In genomic region chr3:101722394-101723173, GRCh38 we compare ENCODE assay signal across 8 cellular contexts. TPM values are rescaled to one million over a fixed set of nuclear protein-coding genes. Genes with fewer than 3 reads are reported as not detected.
A peak's percentile ranks its signal among the peaks of the same experiment; 100 is the strongest.
DNase-seq lines count a peak whose midpoint lies in the region; ATAC-seq, FAIRE-seq and TF ChIP-seq lines count a peak whose summit lies in the region.

No MANE protein-coding gene starts in this region.

- in situ Hi-C loops in HepG2 (cut with HindIII; ENCODE audit: extremely low pct_ligation_motif_present, low pct_unique_long_range_greater_than_20kb) = no loop called here

- no TSS peak for BruUV-seq in HepG2 (replicated peaks; lab: Mats Ljungman, UMichigan)

- no peaks in the 10 kb centered on the region for H3K9me3 Mint-ChIP-seq in T-cell
- H3K9me3 Mint-ChIP-seq in stimulated activated naive CD8-positive, alpha-beta T cell treated with anti-CD3 and anti-CD28 coated beads, Interleukin-15, amount 100 ng/mL, for 72 hours = no peaks in the 10 kb centered on the region

- peak overlapping the region; percentile 80 for H2AFZ ChIP-seq in HepG2 (ENCODE audit: low read length)

- POLR2A ChIA-PET in HepG2 (lab: Yijun Ruan, JAX) = no interaction called here
- POLR2A ChIA-PET in T-cell (lab: Charles Lee) = interaction anchor here in 1 of 2 donors (0.8 kb wide), 1 partner anchor 316 kb away, joined by 6 read pairs; no protein-coding TSS in a partner anchor

- peak overlapping the region; percentile 81 to 92 for H3K27ac Mint-ChIP-seq in T-cell
- H3K27ac Mint-ChIP-seq in stimulated activated naive CD8-positive, alpha-beta T cell treated with anti-CD3 and anti-CD28 coated beads, Interleukin-15, amount 100 ng/mL, for 72 hours = peak overlapping the region in 1 of 2 donors; percentile 1

- peak overlapping the region; percentile 52 to 72 (median 53) for H3K4me3 Mint-ChIP-seq in T-cell
- H3K4me3 Mint-ChIP-seq in stimulated activated naive CD8-positive, alpha-beta T cell treated with anti-CD3 and anti-CD28 coated beads, Interleukin-15, amount 100 ng/mL, for 72 hours = peak overlapping the region; percentile 28 to 54

- no peak for TF ChIP-seq RAD21 in HepG2 (CRISPR knock-in tag; IDR thresholded peaks at IDR 0.05)

- H3K36me3 ChIP-seq in HepG2 (replicated peaks in 1 of 2; ENCODE audit: control insufficient read depth in 1 of 2, insufficient read depth in 2 of 2, low read length in 2 of 2) (no peaks in the 10 kb centered on the region), right lobe of liver (peaks cover 0 to under 1% (median 0%) of the 10 kb centered on the region in 4 donors), tibial artery (no peaks in the 10 kb centered on the region)

- H3K27me3 ChIP-seq in HepG2 (ENCODE audit: control insufficient read depth in 1 of 2, insufficient read depth in 2 of 2, low read length in 2 of 2) = no peaks in the 10 kb centered on the region; a peak in 1 of 5 replicates
- no peaks in the 10 kb centered on the region for H3K27me3 ChIP-seq in right lobe of liver
- H3K27me3 ChIP-seq in tibial artery = no peaks in the 10 kb centered on the region

- peaks cover 43 to 56% (median 51%) of the 10 kb centered on the region in 3 donors for H3K4me1 Mint-ChIP-seq in T-cell
- H3K4me1 Mint-ChIP-seq in stimulated activated naive CD8-positive, alpha-beta T cell treated with anti-CD3 and anti-CD28 coated beads, Interleukin-15, amount 100 ng/mL, for 72 hours = peaks cover 38% of the 10 kb centered on the region

- TF ChIP-seq EP300 in HepG2 (IDR thresholded peaks at IDR 0.05; ENCODE audit: low read depth in 2 of 2, low read length in 2 of 2) = no peak
- no peak for TF ChIP-seq EP300 in HepG2 (CRISPR knock-in tag; IDR thresholded peaks at IDR 0.05; ENCODE audit: borderline replicate concordance)

- intact Hi-C loops in HepG2 (cut with micrococcal nuclease; ENCODE audit: unreplicated experiment) = loop anchor here (5.0 kb wide), 1 partner anchor 55 kb away; the partner anchor contains the start of gene NXPE3
- intact Hi-C loops in right lobe of liver (cut with DNase I) = no loop called here
- intact Hi-C loops in tibial artery (cut with DNase I; ENCODE audit: low total_unique reads) = no loop called here

- no peak for TF ChIP-seq POLR2A in HepG2 (IDR thresholded peaks at IDR 0.05; ENCODE audit: insufficient read depth in 1 of 2, low read depth in 2 of 2, low read length in 2 of 2)
- no peak for TF ChIP-seq POLR2A in right lobe of liver (IDR thresholded peaks at IDR 0.05)

- H3K4me2 ChIP-seq in HepG2 (ENCODE audit: low read depth, low read length) = peak overlapping the region; percentile 8

- H3K4me1 ChIP-seq in HepG2 (ENCODE audit: insufficient read depth, low read length) (peaks cover 39% of the 10 kb centered on the region), right lobe of liver (peaks cover 0 to 9% (median 0%) of the 10 kb centered on the region in 4 donors), tibial artery (peaks cover 0 to 22% (median 0%) of the 10 kb centered on the region in 4 donors)

- no peak overlapping the region for H3K9ac ChIP-seq in HepG2 (ENCODE audit: insufficient read depth, low read depth, low read length)

- H3K9me3 ChIP-seq in HepG2 (ENCODE audit: low read length) (no peaks in the 10 kb centered on the region), right lobe of liver (no peaks in the 10 kb centered on the region), tibial artery (no peaks in the 10 kb centered on the region)

- no peak for ATAC-seq in HepG2
- no peak for ATAC-seq in right lobe of liver
- peak; percentile 52 for ATAC-seq in HG03095 (IDR thresholded peaks at IDR 0.05; ENCODE audit: unreplicated experiment)
- peak in 2 of 4 experiments; percentile 10 to 20 for ATAC-seq in T-cell (replicated peaks in 1 of 4)
- ATAC-seq in stimulated activated naive CD8-positive, alpha-beta T cell treated with anti-CD3 and anti-CD28 coated beads, Interleukin-15, amount 100 ng/mL, for 72 hours = no peak

- no peak for FAIRE-seq in HepG2 (lab: Jason Lieb, UNC)

- H4K20me1 ChIP-seq in HepG2 (ENCODE audit: insufficient read depth, low read length) = no peaks in the 10 kb centered on the region

- CTCF ChIA-PET in HepG2 (lab: Yijun Ruan, JAX; ENCODE audit: low intra/inter-chr PET ratio, low total read pairs) = no interaction called here
- CTCF ChIA-PET in T-cell (lab: Charles Lee) = interaction anchor here in 1 of 2 donors (0.6 to 0.7 kb wide), 3 partner anchors 9 to 217 kb away, joined by 3 to 4 read pairs (median 4); no protein-coding TSS in a partner anchor

- DNase-seq in HepG2 (ENCODE audit: low spot score) (no peak), right lobe of liver (no peak), T-cell (peak in 4 of 34 experiments; percentile 7 to 30 (median 11)), tibial artery (no peak), dermis blood vessel endothelial cell (no peak)
- DNase-seq in stimulated activated naive CD8-positive, alpha-beta T cell treated with anti-CD3 and anti-CD28 coated beads, Interleukin-15, amount 100 ng/mL, for 72 hours = no peak
- no peak for DNase-seq in stimulated activated CD4-positive, alpha-beta T cell treated with anti-CD3 and anti-CD28 coated beads, Interleukin-12 subunit alpha, Interleukin-12 subunit beta, amount 100 ng/mL, for 4 hours

- 32% methylated on average over 7 of the region's 7 CpGs for WGBS in HepG2 (ENCODE audit: low lambda C conversion rate)
- 46% methylated on average over 7 of the region's 7 CpGs for WGBS in right lobe of liver (ENCODE audit: insufficient coverage, low coverage, low lambda C conversion rate, missing lambda C conversion rate)

- H3K27ac ChIP-seq in HepG2 (ENCODE audit: extremely low read length, insufficient read depth, low read length) (peak overlapping the region; percentile 11), right lobe of liver (no peak overlapping the region), tibial artery (peak overlapping the region in 1 of 2 donors; percentile 13)

- no peaks in the 10 kb centered on the region for H3K27me3 Mint-ChIP-seq in T-cell
- H3K27me3 Mint-ChIP-seq in stimulated activated naive CD8-positive, alpha-beta T cell treated with anti-CD3 and anti-CD28 coated beads, Interleukin-15, amount 100 ng/mL, for 72 hours = no peaks in the 10 kb centered on the region

- no peak overlapping the region for H3K4me3 ChIP-seq in HepG2 (replicated peaks in 1 of 3; ENCODE audit: insufficient read depth in 1 of 3, low read depth in 2 of 3, low read length in 3 of 3)
- no peak overlapping the region for H3K4me3 ChIP-seq in right lobe of liver
- H3K4me3 ChIP-seq in tibial artery = no peak overlapping the region

- TF ChIP-seq CTCF in HepG2 (CRISPR knock-in tag; IDR thresholded peaks at IDR 0.05) = no peak
- no peak for TF ChIP-seq CTCF in right lobe of liver (IDR thresholded peaks at IDR 0.05)
- no peak for TF ChIP-seq CTCF in tibial artery (IDR thresholded peaks at IDR 0.05)

- peaks cover 3% of the 10 kb centered on the region for H3K36me3 Mint-ChIP-seq in T-cell

- H3K79me2 ChIP-seq in HepG2 (ENCODE audit: insufficient read depth, low read length) = no peaks in the 10 kb centered on the region

RNA-seq across cellular contexts. Expression of gene CEP97, which starts 1.8 kb away (rescaled TPM):
- total RNA-seq in HepG2 (2016; rRNA removed; fragmentation: Illumina TruSeq; extraction: Trizol) (6.5 and 10.2 TPM in 2 replicates), right lobe of liver (1 to 10 TPM; 2.2 to 3.8 (median 2.7) TPM), T-cell (10 to 100 TPM in 4 of 5 donors, 1 to 10 TPM in 1; 9.9 to 13.9 (median 12.7) TPM), dermis blood vessel endothelial cell (11.1 and 12.8 TPM in 2 replicates)
- total RNA-seq in HepG2 (2016; cell fraction: cytosol; rRNA removed; fragmentation: Illumina TruSeq; extraction: Trizol; ENCODE audit: low read depth) = 0.88 and 0.91 TPM in 2 replicates
- total RNA-seq in HepG2 (2016; cell fraction: insoluble cytoplasmic fraction; rRNA removed; fragmentation: Illumina TruSeq; extraction: Trizol) = 6.7 and 10.1 TPM in 2 replicates
- total RNA-seq in HepG2 (2016; cell fraction: membrane; rRNA removed; fragmentation: Illumina TruSeq; extraction: Trizol) = 1.4 and 1.5 TPM in 2 replicates
- 6.3 and 6.4 TPM in 2 replicates for total RNA-seq in HepG2 (2016; cell fraction: nucleus; rRNA removed; fragmentation: Illumina TruSeq; extraction: Trizol)
- polyA plus RNA-seq in HepG2 (2011; rRNA removed) = 0.71 and 0.99 TPM in 2 replicates
- 0.43 and 0.78 TPM in 2 replicates for polyA plus RNA-seq in HepG2 (2011; cell fraction: cytosol; rRNA removed)
- 0.72 and 2.3 TPM in 2 replicates for polyA plus RNA-seq in HepG2 (2011; cell fraction: nucleus; rRNA removed)
- polyA plus RNA-seq in HepG2 (2012) = 1.4 and 1.8 TPM in 2 replicates
- polyA plus RNA-seq in HepG2 (2016; cell fraction: cytosol; fragmentation: Illumina TruSeq; extraction: Trizol; ENCODE audit: low read depth) = 0.03 and 0.05 TPM in 2 replicates
- polyA plus RNA-seq in HepG2 (2016; cell fraction: insoluble cytoplasmic fraction; fragmentation: Illumina TruSeq; extraction: Trizol; ENCODE audit: low read depth) = 2.2 and 2.4 TPM in 2 replicates
- 0.16 and 0.17 TPM in 2 replicates for polyA plus RNA-seq in HepG2 (2016; cell fraction: membrane; fragmentation: Illumina TruSeq; extraction: Trizol; ENCODE audit: low read depth)
- 3.7 and 4.7 TPM in 2 replicates for polyA plus RNA-seq in HepG2 (2016; cell fraction: nucleus; fragmentation: Illumina TruSeq; extraction: Trizol; ENCODE audit: insufficient read depth, low read depth)
- 1.5 and 7.8 TPM in 2 replicates for polyA minus RNA-seq in HepG2 (2011; rRNA and poly(A)+ RNA removed; ENCODE audit: low replicate concordance)
- 3.0 and 4.2 TPM in 2 replicates for polyA minus RNA-seq in HepG2 (2011; cell fraction: cytosol; rRNA and poly(A)+ RNA removed)
- 5.2 and 6.5 TPM in 2 replicates for polyA minus RNA-seq in HepG2 (2011; cell fraction: nucleus; rRNA and poly(A)+ RNA removed)

RNA-seq across cellular contexts. Expression of gene RPL24, which starts 36.1 kb away (rescaled TPM):
- total RNA-seq in HepG2 (2016; rRNA removed; fragmentation: Illumina TruSeq; extraction: Trizol) = 1,056 and 1,362 TPM in 2 replicates
- total RNA-seq in HepG2 (2016; cell fraction: cytosol; rRNA removed; fragmentation: Illumina TruSeq; extraction: Trizol; ENCODE audit: low read depth) = 1,422 and 1,553 TPM in 2 replicates
- 1,073 and 1,398 TPM in 2 replicates for total RNA-seq in HepG2 (2016; cell fraction: insoluble cytoplasmic fraction; rRNA removed; fragmentation: Illumina TruSeq; extraction: Trizol)
- 1,942 and 1,946 TPM in 2 replicates for total RNA-seq in HepG2 (2016; cell fraction: membrane; rRNA removed; fragmentation: Illumina TruSeq; extraction: Trizol)
- 372 and 380 TPM in 2 replicates for total RNA-seq in HepG2 (2016; cell fraction: nucleus; rRNA removed; fragmentation: Illumina TruSeq; extraction: Trizol)
- 1,058 and 1,150 TPM in 2 replicates for polyA plus RNA-seq in HepG2 (2011; rRNA removed)
- polyA plus RNA-seq in HepG2 (2011; cell fraction: cytosol; rRNA removed) = 564 and 1,013 TPM in 2 replicates
- polyA plus RNA-seq in HepG2 (2011; cell fraction: nucleus; rRNA removed) = 191 and 261 TPM in 2 replicates
- 1,418 and 1,581 TPM in 2 replicates for polyA plus RNA-seq in HepG2 (2012)
- 1,680 and 1,696 TPM in 2 replicates for polyA plus RNA-seq in HepG2 (2016; cell fraction: cytosol; fragmentation: Illumina TruSeq; extraction: Trizol; ENCODE audit: low read depth)
- 1,319 and 1,459 TPM in 2 replicates for polyA plus RNA-seq in HepG2 (2016; cell fraction: insoluble cytoplasmic fraction; fragmentation: Illumina TruSeq; extraction: Trizol; ENCODE audit: low read depth)
- polyA plus RNA-seq in HepG2 (2016; cell fraction: membrane; fragmentation: Illumina TruSeq; extraction: Trizol; ENCODE audit: low read depth) = 1,798 and 1,842 TPM in 2 replicates
- polyA plus RNA-seq in HepG2 (2016; cell fraction: nucleus; fragmentation: Illumina TruSeq; extraction: Trizol; ENCODE audit: insufficient read depth, low read depth) = 641 and 653 TPM in 2 replicates
- polyA minus RNA-seq in HepG2 (2011; rRNA and poly(A)+ RNA removed; ENCODE audit: low replicate concordance) = 269 and 569 TPM in 2 replicates
- polyA minus RNA-seq in HepG2 (2011; cell fraction: cytosol; rRNA and poly(A)+ RNA removed) = 209 and 212 TPM in 2 replicates
- polyA minus RNA-seq in HepG2 (2011; cell fraction: nucleus; rRNA and poly(A)+ RNA removed) = 213 and 250 TPM in 2 replicates
- total RNA-seq in right lobe of liver = 100 to 1,000 TPM; 336 to 620 (median 364) TPM
- total RNA-seq in T-cell = 1,000 to 10,000 TPM; 1,381 to 1,498 (median 1,473) TPM
- total RNA-seq in dermis blood vessel endothelial cell = 1,283 and 2,049 TPM in 2 replicates

RNA-seq across cellular contexts. Expression of gene ZBTB11, which starts 45.7 kb away (rescaled TPM):
- total RNA-seq in HepG2 (2016; rRNA removed; fragmentation: Illumina TruSeq; extraction: Trizol) = 18.1 and 24.6 TPM in 2 replicates
- 5.4 and 8.1 TPM in 2 replicates for total RNA-seq in HepG2 (2016; cell fraction: cytosol; rRNA removed; fragmentation: Illumina TruSeq; extraction: Trizol; ENCODE audit: low read depth)
- 17.4 and 24.4 TPM in 2 replicates for total RNA-seq in HepG2 (2016; cell fraction: insoluble cytoplasmic fraction; rRNA removed; fragmentation: Illumina TruSeq; extraction: Trizol)
- total RNA-seq in HepG2 (2016; cell fraction: membrane; rRNA removed; fragmentation: Illumina TruSeq; extraction: Trizol) = 6.4 and 7.7 TPM in 2 replicates
- 20.2 and 22.5 TPM in 2 replicates for total RNA-seq in HepG2 (2016; cell fraction: nucleus; rRNA removed; fragmentation: Illumina TruSeq; extraction: Trizol)
- polyA plus RNA-seq in HepG2 (2011; rRNA removed) = 5.2 and 5.9 TPM in 2 replicates
- 1.9 and 2.8 TPM in 2 replicates for polyA plus RNA-seq in HepG2 (2011; cell fraction: cytosol; rRNA removed)
- polyA plus RNA-seq in HepG2 (2011; cell fraction: nucleus; rRNA removed) = 6.0 and 7.5 TPM in 2 replicates
- polyA plus RNA-seq in HepG2 (2012) = 7.3 and 8.2 TPM in 2 replicates
- 0.27 TPM in 2 replicates for polyA plus RNA-seq in HepG2 (2016; cell fraction: cytosol; fragmentation: Illumina TruSeq; extraction: Trizol; ENCODE audit: low read depth)
- polyA plus RNA-seq in HepG2 (2016; cell fraction: insoluble cytoplasmic fraction; fragmentation: Illumina TruSeq; extraction: Trizol; ENCODE audit: low read depth) = 12.4 and 13.0 TPM in 2 replicates
- polyA plus RNA-seq in HepG2 (2016; cell fraction: membrane; fragmentation: Illumina TruSeq; extraction: Trizol; ENCODE audit: low read depth) = 1.3 TPM in 2 replicates
- 18.0 and 18.7 TPM in 2 replicates for polyA plus RNA-seq in HepG2 (2016; cell fraction: nucleus; fragmentation: Illumina TruSeq; extraction: Trizol; ENCODE audit: insufficient read depth, low read depth)
- 7.1 and 9.5 TPM in 2 replicates for polyA minus RNA-seq in HepG2 (2011; rRNA and poly(A)+ RNA removed; ENCODE audit: low replicate concordance)
- polyA minus RNA-seq in HepG2 (2011; cell fraction: cytosol; rRNA and poly(A)+ RNA removed) = 11.8 and 14.0 TPM in 2 replicates
- polyA minus RNA-seq in HepG2 (2011; cell fraction: nucleus; rRNA and poly(A)+ RNA removed) = 27.7 and 31.0 TPM in 2 replicates
- 1 to 10 TPM; 5.4 to 8.5 (median 7.9) TPM for total RNA-seq in right lobe of liver
- 10 to 100 TPM; 38.7 to 61.4 (median 45.6) TPM for total RNA-seq in T-cell
- total RNA-seq in dermis blood vessel endothelial cell = 27.6 and 28.0 TPM in 2 replicates

RNA-seq across cellular contexts. Expression of gene NXPE3, which starts 56.4 kb away (rescaled TPM):
- total RNA-seq in HepG2 (2016; rRNA removed; fragmentation: Illumina TruSeq; extraction: Trizol) (4.7 and 5.3 TPM in 2 replicates), right lobe of liver (1 to 10 TPM in 5 of 6 experiments, under 1 TPM in 1; 0.75 to 2.9 (median 1.7) TPM), T-cell (10 to 100 TPM; 38.0 to 44.8 (median 41.3) TPM), dermis blood vessel endothelial cell (5.1 and 13.5 TPM in 2 replicates)
- total RNA-seq in HepG2 (2016; cell fraction: cytosol; rRNA removed; fragmentation: Illumina TruSeq; extraction: Trizol; ENCODE audit: low read depth) = 2.1 and 2.6 TPM in 2 replicates
- 4.8 and 5.6 TPM in 2 replicates for total RNA-seq in HepG2 (2016; cell fraction: insoluble cytoplasmic fraction; rRNA removed; fragmentation: Illumina TruSeq; extraction: Trizol)
- total RNA-seq in HepG2 (2016; cell fraction: membrane; rRNA removed; fragmentation: Illumina TruSeq; extraction: Trizol) = 8.2 and 9.3 TPM in 2 replicates
- 2.8 and 4.3 TPM in 2 replicates for total RNA-seq in HepG2 (2016; cell fraction: nucleus; rRNA removed; fragmentation: Illumina TruSeq; extraction: Trizol)
- polyA plus RNA-seq in HepG2 (2011; rRNA removed) = 3.5 and 3.6 TPM in 2 replicates
- 2.9 and 4.4 TPM in 2 replicates for polyA plus RNA-seq in HepG2 (2011; cell fraction: cytosol; rRNA removed)
- 1.7 and 2.3 TPM in 2 replicates for polyA plus RNA-seq in HepG2 (2011; cell fraction: nucleus; rRNA removed)
- 2.8 and 4.3 TPM in 2 replicates for polyA plus RNA-seq in HepG2 (2012)
- 3.2 and 3.3 TPM in 2 replicates for polyA plus RNA-seq in HepG2 (2016; cell fraction: cytosol; fragmentation: Illumina TruSeq; extraction: Trizol; ENCODE audit: low read depth)
- 6.4 and 7.2 TPM in 2 replicates for polyA plus RNA-seq in HepG2 (2016; cell fraction: insoluble cytoplasmic fraction; fragmentation: Illumina TruSeq; extraction: Trizol; ENCODE audit: low read depth)
- polyA plus RNA-seq in HepG2 (2016; cell fraction: membrane; fragmentation: Illumina TruSeq; extraction: Trizol; ENCODE audit: low read depth) = 7.5 and 7.8 TPM in 2 replicates
- 4.1 and 5.6 TPM in 2 replicates for polyA plus RNA-seq in HepG2 (2016; cell fraction: nucleus; fragmentation: Illumina TruSeq; extraction: Trizol; ENCODE audit: insufficient read depth, low read depth)
- 7.4 and 7.9 TPM in 2 replicates for polyA minus RNA-seq in HepG2 (2011; rRNA and poly(A)+ RNA removed; ENCODE audit: low replicate concordance)
- polyA minus RNA-seq in HepG2 (2011; cell fraction: cytosol; rRNA and poly(A)+ RNA removed) = 1.8 and 3.9 TPM in 2 replicates
- polyA minus RNA-seq in HepG2 (2011; cell fraction: nucleus; rRNA and poly(A)+ RNA removed) = 3.2 and 4.4 TPM in 2 replicates
